Comparison of ENCODE assay signal across 17 cellular contexts in the genomic region with DNA sequence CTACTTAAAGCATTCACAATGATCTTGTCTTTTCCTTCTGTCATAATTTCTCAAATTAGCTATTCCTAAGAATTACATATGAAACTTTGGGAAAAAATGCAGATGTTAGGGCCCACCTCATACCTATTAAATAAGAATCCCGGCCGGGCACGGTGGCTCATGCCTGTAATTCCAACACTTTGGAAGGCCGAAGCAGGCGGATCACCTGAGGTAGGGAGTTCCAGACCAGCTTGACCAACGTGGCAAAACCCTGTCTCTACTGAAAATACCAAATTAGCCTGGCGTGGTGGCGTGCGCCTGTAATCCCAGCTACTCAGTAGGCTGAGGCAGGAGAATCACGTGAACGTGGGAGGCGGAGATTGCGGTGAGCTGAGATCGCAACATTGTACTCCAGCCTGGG.
A peak's percentile ranks its signal among the peaks of the same experiment; 100 is the strongest.
DNase-seq lines count a peak whose midpoint lies in the region; ATAC-seq and TF ChIP-seq lines count a peak whose summit lies in the region.
"Had no signal": no experiment of that assay in that cellular context is flagged by ENCODE, and none has a peak within 500 bp of the region (broad histone marks: within the 10 kb centered on the region; RNA-seq: fewer than 3 reads in every experiment).

No MANE protein-coding gene starts in this region.

- no peaks in the 10 kb centered on the region for H3K9me3 ChIP-seq in lower lobe of right lung
- no peaks in the 10 kb centered on the region for H3K9me3 ChIP-seq in testis
- H3K9me3 ChIP-seq: A549; BLaER1 treated with 17β-estradiol and CSF1 and Interleukin-3, amounts not matched to agents 10 nM and 100 nM; Caco-2 had no signal

- no peak for TF ChIP-seq CTCF in GM23338 (conservative IDR thresholded peaks at IDR 0.05; ENCODE audit: low read depth in 2 of 2)
- no peak for TF ChIP-seq CTCF in lower lobe of right lung (IDR thresholded peaks at IDR 0.05)
- TF ChIP-seq CTCF in testis (IDR thresholded peaks at IDR 0.05), result no peak

- no peaks in the 10 kb centered on the region; the same call in 2 of the 3 replicates for H3K9me3 Mint-ChIP-seq in GM23338
- H3K9me3 Mint-ChIP-seq in activated CD4-positive, alpha-beta T cell treated with anti-CD3 and anti-CD28 coated beads, Interleukin-2, amount 10 ng/mL, durations not matched to agents 7 days and 5 days, result no peaks in the 10 kb centered on the region
- H3K9me3 Mint-ChIP-seq: CD4-positive, alpha-beta T cell; CD8-positive, alpha-beta T cell had no signal

- CTCF ChIA-PET in activated CD4-positive, alpha-beta T cell treated with anti-CD3 and anti-CD28 coated beads, Interleukin-2, amount 10 ng/mL, durations not matched to agents 7 days and 5 days (lab: Charles Lee), result interaction anchor here (1.3 kb wide), 1 partner anchor 59 kb away, joined by 3 read pairs; no protein-coding TSS in a partner anchor

- H3K27me3 ChIP-seq in GM23338 (ENCODE audit: insufficient read depth), result no peaks in the 10 kb centered on the region
- no peaks in the 10 kb centered on the region for H3K27me3 ChIP-seq in lower lobe of right lung (ENCODE audit: low read depth)
- no peaks in the 10 kb centered on the region for H3K27me3 ChIP-seq in testis
- H3K27me3 ChIP-seq: BLaER1 treated with 17β-estradiol and CSF1 and Interleukin-3, amounts not matched to agents 10 nM and 100 nM had no signal

- no peak overlapping the region for H3K27ac Mint-ChIP-seq in GM23338
- no peak overlapping the region for H3K27ac Mint-ChIP-seq in activated CD4-positive, alpha-beta T cell treated with anti-CD3 and anti-CD28 coated beads, Interleukin-2, amount 10 ng/mL, durations not matched to agents 7 days and 5 days
- H3K27ac Mint-ChIP-seq: B cell; CD4-positive, alpha-beta T cell; CD8-positive, alpha-beta T cell had no signal

- TF ChIP-seq POLR2A in testis (IDR thresholded peaks at IDR 0.05), result no peak

- no peaks in the 10 kb centered on the region for H3F3A ChIP-seq in GM23338 (replicated peaks; ENCODE audit: low read depth)

- H3K4me1 ChIP-seq in GM23338 (ENCODE audit: insufficient read depth), result no peaks in the 10 kb centered on the region
- H3K4me1 ChIP-seq in lower lobe of right lung, result peaks cover 2% of the 10 kb centered on the region
- no peaks in the 10 kb centered on the region for H3K4me1 ChIP-seq in testis
- H3K4me1 ChIP-seq: A549; BLaER1 treated with 17β-estradiol and CSF1 and Interleukin-3, amounts not matched to agents 10 nM and 100 nM; Caco-2 had no signal

- ATAC-seq in GM23338, result no peak
- ATAC-seq in lower lobe of right lung, result no peak
- ATAC-seq: A549; CD8-positive, alpha-beta T cell had no signal

- no peak overlapping the region for H3K4me3 Mint-ChIP-seq in GM23338
- no peak overlapping the region for H3K4me3 Mint-ChIP-seq in activated CD4-positive, alpha-beta T cell treated with anti-CD3 and anti-CD28 coated beads, Interleukin-2, amount 10 ng/mL, durations not matched to agents 7 days and 5 days
- H3K4me3 Mint-ChIP-seq: B cell; CD4-positive, alpha-beta T cell; CD8-positive, alpha-beta T cell had no signal

- POLR2A ChIA-PET in activated CD4-positive, alpha-beta T cell treated with anti-CD3 and anti-CD28 coated beads, Interleukin-2, amount 10 ng/mL, durations not matched to agents 7 days and 5 days (lab: Charles Lee), result no interaction called here

- H2AFZ ChIP-seq in GM23338, result peak overlapping the region; percentile 39; the same call in 1 of the 2 replicates

- no peaks in the 10 kb centered on the region for H3K79me2 ChIP-seq in GM23338 (replicated peaks; ENCODE audit: insufficient read depth)

- H3K36me3 ChIP-seq in GM23338 (ENCODE audit: insufficient read depth), result no peaks in the 10 kb centered on the region
- H3K36me3 ChIP-seq in lower lobe of right lung, result no peaks in the 10 kb centered on the region
- no peaks in the 10 kb centered on the region for H3K36me3 ChIP-seq in testis (ENCODE audit: low read depth, missing control alignments)
- H3K36me3 ChIP-seq: BLaER1 treated with 17β-estradiol and CSF1 and Interleukin-3, amounts not matched to agents 10 nM and 100 nM had no signal

- no peaks in the 10 kb centered on the region for H4K20me1 ChIP-seq in GM23338 (replicated peaks; ENCODE audit: insufficient read depth)
- H4K20me1 ChIP-seq: BLaER1 treated with 17β-estradiol and CSF1 and Interleukin-3, amounts not matched to agents 10 nM and 100 nM had no signal

- H3K4me3 ChIP-seq in GM23338 (no peak overlapping the region), lower lobe of right lung (no peak overlapping the region), testis (peak overlapping the region; percentile 8 to 13)
- H3K4me3 ChIP-seq: A549; BLaER1 treated with 17β-estradiol and CSF1 and Interleukin-3, amounts not matched to agents 10 nM and 100 nM had no signal

- intact Hi-C loops in lower lobe of right lung (cut with DNase I), result no loop called here
- intact Hi-C loops in testis (cut with DNase I; ENCODE audit: low total_unique reads), result no loop called here

- H3K27ac ChIP-seq in GM23338 (ENCODE audit: low read depth) (no peak overlapping the region), lower lobe of right lung (no peak overlapping the region), testis (no peak overlapping the region)
- H3K27ac ChIP-seq: 22Rv1; A549; BLaER1 treated with 17β-estradiol and CSF1 and Interleukin-3, amounts not matched to agents 10 nM and 100 nM; C4-2B had no signal

- H3K4me1 Mint-ChIP-seq in GM23338, result peaks cover 15% of the 10 kb centered on the region; the same call in 2 of the 3 replicates
- H3K4me1 Mint-ChIP-seq in activated CD4-positive, alpha-beta T cell treated with anti-CD3 and anti-CD28 coated beads, Interleukin-2, amount 10 ng/mL, durations not matched to agents 7 days and 5 days, result no peaks in the 10 kb centered on the region
- H3K4me1 Mint-ChIP-seq: B cell had no signal

- DNase-seq in GM23338 (ENCODE audit: low spot score) (no peak), lower lobe of right lung (peak; percentile 32), testis (peak; percentile 49)
- DNase-seq in activated CD4-positive, CD25-positive, alpha-beta regulatory T cell (lab: John Stamatoyannopoulos, UW), result no peak
- no peak for DNase-seq in activated CD4-positive, alpha-beta T cell treated with anti-CD3 and anti-CD28 coated beads, Interleukin-2, amount 10 ng/mL, durations not matched to agents 7 days and 5 days
- DNase-seq: AML-193; Caco-2; Calu3; CD4-positive, alpha-beta T cell; CD8-positive, alpha-beta T cell; DMS79 treated with DMSO at 0.1 percent for 48 hours; GF-D8 had no signal

- H3K9me2 ChIP-seq in GM23338 (ENCODE audit: insufficient read depth), result no peaks in the 10 kb centered on the region

- H3K4me2 ChIP-seq in GM23338, result no peak overlapping the region
- H3K4me2 ChIP-seq: A549; BLaER1 treated with 17β-estradiol and CSF1 and Interleukin-3, amounts not matched to agents 10 nM and 100 nM had no signal

- H3K27me3 Mint-ChIP-seq in GM23338 (ENCODE audit: insufficient read depth, low read depth, poor library complexity), result no peaks in the 10 kb centered on the region
- H3K27me3 Mint-ChIP-seq in activated CD4-positive, alpha-beta T cell treated with anti-CD3 and anti-CD28 coated beads, Interleukin-2, amount 10 ng/mL, durations not matched to agents 7 days and 5 days, result no peaks in the 10 kb centered on the region
- H3K27me3 Mint-ChIP-seq: B cell; CD4-positive, alpha-beta T cell had no signal

- 0 out of 3 replicates have a peak, but pooled peaks cover 3% of the 10 kb centered on the region for H3K36me3 Mint-ChIP-seq in GM23338 (ENCODE audit: low read depth)
- H3K36me3 Mint-ChIP-seq in activated CD4-positive, alpha-beta T cell treated with anti-CD3 and anti-CD28 coated beads, Interleukin-2, amount 10 ng/mL, durations not matched to agents 7 days and 5 days (ENCODE audit: low read depth), result no peaks in the 10 kb centered on the region
- H3K36me3 Mint-ChIP-seq: CD8-positive, alpha-beta T cell had no signal

- WGBS in testis, 2 donors, result 50 to 66% methylated on average over 14 of the region's 14 CpGs

TF ChIP-seq in GM23338, 12 proteins besides CTCF, POLR2A, EP300 and RAD21:
- no peak for TF ChIP-seq JUNB (IDR thresholded peaks at IDR 0.05; ENCODE audit: unreplicated experiment)
- TF ChIP-seq POLR2AphosphoS5 (IDR thresholded peaks at IDR 0.05; ENCODE audit: low read depth), result no peak
- no peak for TF ChIP-seq NANOG (IDR thresholded peaks at IDR 0.05; ENCODE audit: borderline replicate concordance)
- TF ChIP-seq EZH2 (IDR thresholded peaks at IDR 0.05; ENCODE audit: low read depth, unreplicated experiment), result no peak
- TF ChIP-seq EZH2phosphoT487 (IDR thresholded peaks at IDR 0.05; ENCODE audit: unreplicated experiment), result no peak
- no peak for TF ChIP-seq ZNF331 (CRISPR knock-in tag; IDR thresholded peaks at IDR 0.05; ENCODE audit: low read depth)
- no peak for TF ChIP-seq ZNF114 (CRISPR knock-in tag; IDR thresholded peaks at IDR 0.05)

Comparison
In these comparisons a context has a peak if more than half of its experiments do, and no peak if none do; other contexts are left out.
1. DNase-seq: peak in lower lobe of right lung (single experiment) and testis (single experiment); none in GM23338 (single experiment), activated CD4-positive, CD25-positive, alpha-beta regulatory T cell (0 of 4) and activated CD4-positive, alpha-beta T cell treated with anti-CD3 and anti-CD28 coated beads, Interleukin-2, amount 10 ng/mL, durations not matched to agents 7 days and 5 days (single experiment).
2. H3K4me3 ChIP-seq: peak in testis (2 of 2); none in GM23338 (single experiment) and lower lobe of right lung (single experiment).